In genomic region chr3:124650798-124651197, GRCh38 we compare ENCODE assay signal across 11 cellular contexts.
DNase-seq lines count a peak whose midpoint lies in the region; ATAC-seq, FAIRE-seq and TF ChIP-seq lines count a peak whose summit lies in the region.
"Had no signal": no experiment of that assay in that cellular context is flagged by ENCODE, and none has a peak within 500 bp of the region (broad histone marks: within the 10 kb centered on the region; RNA-seq: fewer than 3 reads in every experiment).

No MANE protein-coding gene starts in this region.

- no peak for TF ChIP-seq CTCF in GM20000 (IDR thresholded peaks at IDR 0.05; ENCODE audit: extremely low read depth, missing control alignments)
- no peak for TF ChIP-seq CTCF in D721Med (IDR thresholded peaks at IDR 0.05; ENCODE audit: insufficient read depth, missing control alignments)

- peak; percentile 56 for DNase-seq in GM20000 (ENCODE audit: low spot score)
- DNase-seq in D721Med (ENCODE audit: insufficient read length, low spot score) = no peak
- DNase-seq in LoVo (ENCODE audit: low spot score) = no peak
- DNase-seq in NCI-H2081 treated with DMSO at 0.1 percent for 48 hours (lab: John Stamatoyannopoulos, UW) = no peak
- DNase-seq: mucosa of descending colon had no signal

- no peak for FAIRE-seq in D721Med (lab: Jason Lieb, UNC)

- H3K27ac ChIP-seq in cingulate gyrus (ENCODE audit: low read depth, low read length) = peak overlapping the region; percentile 32
- H3K27ac ChIP-seq: SJSA1, thoracic aorta had no signal

- ATAC-seq in GM18498 (IDR thresholded peaks at IDR 0.05; ENCODE audit: unreplicated experiment) (peak; percentile 50), HG03139 (IDR thresholded peaks at IDR 0.05; ENCODE audit: unreplicated experiment) (peak; percentile 48), GM19455 (IDR thresholded peaks at IDR 0.05; ENCODE audit: unreplicated experiment) (no peak)
- ATAC-seq: mucosa of descending colon had no signal
